Comparison of ENCODE assay signal across 19 cellular contexts in genomic region chr17:36675786-36676185, GRCh38.
DNase-seq lines count a peak whose midpoint lies in the region; ATAC-seq and TF ChIP-seq lines count a peak whose summit lies in the region.
"Had no signal": no experiment of that assay in that cellular context is flagged by ENCODE, and none has a peak within 500 bp of the region (broad histone marks: within the 10 kb centered on the region; RNA-seq: fewer than 3 reads in every experiment).

No MANE protein-coding gene starts in this region.

- intact Hi-C loops in natural killer cell (cut with micrococcal nuclease) = no loop called here
- intact Hi-C loops in activated T-helper 1 cell treated with anti-CD3 and anti-CD28 coated beads, Interleukin-12 subunit alpha, Interleukin-12 subunit beta, Interleukin-2, Interleukin-4 antibody, amounts not matched to agents 30 ng/mL and 10 ng/mL and 1 ng/mL, durations not matched to agents 14 hours and 24 hours and 36 hours (cut with micrococcal nuclease) = no loop called here

- no peaks in the 10 kb centered on the region for H4K20me1 ChIP-seq in MM.1S (ENCODE audit: insufficient read depth, low read length)

- peaks cover 38 to 44% of the 10 kb centered on the region in 2 donors for H3K4me1 Mint-ChIP-seq in natural killer cell
- peaks cover 22 to 39% of the 10 kb centered on the region in 2 donors for H3K4me1 Mint-ChIP-seq in natural killer cell treated with Interleukin-12 subunit alpha and Interleukin-12 subunit beta and Interleukin-15 and Interleukin-18, amount 100 ng/mL, for 72 hours (ENCODE audit: low read depth in 2 of 2)
- H3K4me1 Mint-ChIP-seq in activated T-helper 1 cell treated with anti-CD3 and anti-CD28 coated beads, Interleukin-12 subunit alpha, Interleukin-12 subunit beta, Interleukin-2, Interleukin-4 antibody, amounts not matched to agents 30 ng/mL and 10 ng/mL and 1 ng/mL, durations not matched to agents 14 hours and 24 hours and 36 hours (ENCODE audit: low read depth) = peaks cover 50% of the 10 kb centered on the region

- no peak overlapping the region for H2AFZ ChIP-seq in MM.1S (ENCODE audit: low read length)

- H3K27ac ChIP-seq in MM.1S (ENCODE audit: low read length) = no peak overlapping the region
- H3K27ac ChIP-seq: ascending aorta, neutrophil, psoas muscle had no signal

- H3K4me2 ChIP-seq in MM.1S (ENCODE audit: low read depth, low read length) = peak overlapping the region; percentile 31

- H3K4me3 Mint-ChIP-seq in natural killer cell = peak overlapping the region; percentile 55
- no peak overlapping the region for H3K4me3 Mint-ChIP-seq in natural killer cell treated with Interleukin-12 subunit alpha and Interleukin-12 subunit beta and Interleukin-15 and Interleukin-18, amount 100 ng/mL, for 72 hours
- H3K4me3 Mint-ChIP-seq in activated T-helper 1 cell treated with anti-CD3 and anti-CD28 coated beads, Interleukin-12 subunit alpha, Interleukin-12 subunit beta, Interleukin-2, Interleukin-4 antibody, amounts not matched to agents 30 ng/mL and 10 ng/mL and 1 ng/mL, durations not matched to agents 14 hours and 24 hours and 36 hours = peak overlapping the region; percentile 48

- no peaks in the 10 kb centered on the region for H3K9me3 Mint-ChIP-seq in natural killer cell
- H3K9me3 Mint-ChIP-seq in natural killer cell treated with Interleukin-12 subunit alpha and Interleukin-12 subunit beta and Interleukin-15 and Interleukin-18, amount 100 ng/mL, for 72 hours = no peaks in the 10 kb centered on the region
- no peaks in the 10 kb centered on the region for H3K9me3 Mint-ChIP-seq in activated T-helper 1 cell treated with anti-CD3 and anti-CD28 coated beads, Interleukin-12 subunit alpha, Interleukin-12 subunit beta, Interleukin-2, Interleukin-4 antibody, amounts not matched to agents 30 ng/mL and 10 ng/mL and 1 ng/mL, durations not matched to agents 14 hours and 24 hours and 36 hours

- no peaks in the 10 kb centered on the region for H3K36me3 Mint-ChIP-seq in natural killer cell
- H3K36me3 Mint-ChIP-seq in natural killer cell treated with Interleukin-12 subunit alpha and Interleukin-12 subunit beta and Interleukin-15 and Interleukin-18, amount 100 ng/mL, for 72 hours = no peaks in the 10 kb centered on the region
- peaks cover 1% of the 10 kb centered on the region for H3K36me3 Mint-ChIP-seq in activated T-helper 1 cell treated with anti-CD3 and anti-CD28 coated beads, Interleukin-12 subunit alpha, Interleukin-12 subunit beta, Interleukin-2, Interleukin-4 antibody, amounts not matched to agents 30 ng/mL and 10 ng/mL and 1 ng/mL, durations not matched to agents 14 hours and 24 hours and 36 hours (ENCODE audit: low read depth)

- H3K9me2 ChIP-seq in MM.1S (replicated peaks; ENCODE audit: insufficient read depth, low read length) = no peaks in the 10 kb centered on the region

- no peak overlapping the region for H3K4me3 ChIP-seq in MM.1S (ENCODE audit: low read length)
- H3K4me3 ChIP-seq: ascending aorta, lung, psoas muscle had no signal

- H3K4me1 ChIP-seq in MM.1S (ENCODE audit: low read length) = peaks cover 15% of the 10 kb centered on the region
- H3K4me1 ChIP-seq: ascending aorta, psoas muscle had no signal

- TF ChIP-seq CTCF in natural killer cell (IDR thresholded peaks at IDR 0.05) (no peak), MM.1S (IDR thresholded peaks at IDR 0.05; ENCODE audit: low read length) (no peak)

- DNase-seq in natural killer cell (no peak), MM.1S (peak; percentile 21)
- DNase-seq in natural killer cell treated with Interleukin-12 subunit alpha and Interleukin-12 subunit beta and Interleukin-15 and Interleukin-18, amount 100 ng/mL, for 72 hours (ENCODE audit: low spot score) = no peak
- no peak for DNase-seq in activated T-helper 1 cell treated with anti-CD3 and anti-CD28 coated beads, Interleukin-12 subunit alpha, Interleukin-12 subunit beta, Interleukin-2, Interleukin-4 antibody, amounts not matched to agents 30 ng/mL and 10 ng/mL and 1 ng/mL, durations not matched to agents 14 hours and 24 hours and 36 hours (ENCODE audit: low spot score)
- no peak for DNase-seq in activated CD4-positive, CD25-positive, alpha-beta regulatory T cell treated with anti-CD3 and anti-CD28 coated beads, Interleukin-2, amount 50 U/mL, for 72 hours
- no peak for DNase-seq in stimulated activated CD4-positive, alpha-beta T cell treated with anti-CD3 and anti-CD28 coated beads, Interleukin-4, amount 100 ng/mL, for 1 hour
- DNase-seq: activated naive CD4-positive, alpha-beta T cell treated with anti-CD3 and anti-CD28 coated beads, Interleukin-2, amount 50 U/mL, for 16 hours; caudate nucleus; DMS153; head of caudate nucleus; NCI-H446; PC-3; psoas muscle; stimulated activated CD4-positive, alpha-beta T cell treated with anti-CD3 and anti-CD28 coated beads, Interleukin-15, amount 100 ng/mL, for 24 hours; trophoblast cell had no signal

- H3K9me3 ChIP-seq in MM.1S (replicated peaks; ENCODE audit: insufficient read depth, low read length) = no peaks in the 10 kb centered on the region
- H3K9me3 ChIP-seq: ascending aorta, neutrophil, psoas muscle had no signal

- peaks cover 16% of the 10 kb centered on the region for H3K27me3 ChIP-seq in MM.1S (replicated peaks; ENCODE audit: insufficient read depth, low read length)
- H3K27me3 ChIP-seq: ascending aorta had no signal

- H3K36me3 ChIP-seq in MM.1S (replicated peaks; ENCODE audit: insufficient read depth, low read length) = no peaks in the 10 kb centered on the region
- H3K36me3 ChIP-seq: ascending aorta, neutrophil had no signal

- peaks cover 7% of the 10 kb centered on the region; the same call in 1 of the 2 replicates for H3F3A ChIP-seq in MM.1S (ENCODE audit: insufficient read depth, low read length)

- peak overlapping the region in 1 of 2 donors; percentile 51 for H3K27ac Mint-ChIP-seq in natural killer cell
- no peak overlapping the region for H3K27ac Mint-ChIP-seq in natural killer cell treated with Interleukin-12 subunit alpha and Interleukin-12 subunit beta and Interleukin-15 and Interleukin-18, amount 100 ng/mL, for 72 hours
- H3K27ac Mint-ChIP-seq in activated T-helper 1 cell treated with anti-CD3 and anti-CD28 coated beads, Interleukin-12 subunit alpha, Interleukin-12 subunit beta, Interleukin-2, Interleukin-4 antibody, amounts not matched to agents 30 ng/mL and 10 ng/mL and 1 ng/mL, durations not matched to agents 14 hours and 24 hours and 36 hours = peak overlapping the region; percentile 74

- ATAC-seq in natural killer cell = peak in 1 of 3 donors; percentile 30
- no peak for ATAC-seq in natural killer cell treated with Interleukin-12 subunit alpha and Interleukin-12 subunit beta and Interleukin-15 and Interleukin-18, amount 100 ng/mL, for 72 hours
- ATAC-seq in HG03196 (IDR thresholded peaks at IDR 0.05; ENCODE audit: unreplicated experiment) = no peak
- ATAC-seq: PC-3, psoas muscle had no signal

- H3K9ac ChIP-seq in MM.1S (ENCODE audit: low read length) = no peak overlapping the region

- no peaks in the 10 kb centered on the region for H3K79me2 ChIP-seq in MM.1S (ENCODE audit: low read length)

- H3K27me3 Mint-ChIP-seq in natural killer cell (ENCODE audit: low read depth in 2 of 2) = peaks cover 10 to 11% of the 10 kb centered on the region in 2 donors
- H3K27me3 Mint-ChIP-seq in natural killer cell treated with Interleukin-12 subunit alpha and Interleukin-12 subunit beta and Interleukin-15 and Interleukin-18, amount 100 ng/mL, for 72 hours = peaks cover 0 to 4% of the 10 kb centered on the region in 2 donors
- peaks cover 3% of the 10 kb centered on the region for H3K27me3 Mint-ChIP-seq in activated T-helper 1 cell treated with anti-CD3 and anti-CD28 coated beads, Interleukin-12 subunit alpha, Interleukin-12 subunit beta, Interleukin-2, Interleukin-4 antibody, amounts not matched to agents 30 ng/mL and 10 ng/mL and 1 ng/mL, durations not matched to agents 14 hours and 24 hours and 36 hours (ENCODE audit: insufficient read depth)
